18 cellular contexts compared by ENCODE assay signal in genomic region chr12:40559865-40560264, GRCh38.
DNase-seq lines count a peak whose midpoint lies in the region; ATAC-seq lines count a peak whose summit lies in the region.
"Had no signal": no experiment of that assay in that cellular context is flagged by ENCODE, and none has a peak within 500 bp of the region (broad histone marks: within the 10 kb centered on the region; RNA-seq: fewer than 3 reads in every experiment).

No MANE protein-coding gene starts in this region.

- peak; percentile 63 for ATAC-seq in GM18498 (IDR thresholded peaks at IDR 0.05; ENCODE audit: unreplicated experiment)
- peak; percentile 55 for ATAC-seq in GM19372 (IDR thresholded peaks at IDR 0.05; ENCODE audit: low read depth, unreplicated experiment)
- peak; percentile 54 for ATAC-seq in HG02588 (IDR thresholded peaks at IDR 0.05; ENCODE audit: unreplicated experiment)
- ATAC-seq in HG03442 (IDR thresholded peaks at IDR 0.05; ENCODE audit: unreplicated experiment) = peak; percentile 60
- no peak for ATAC-seq in GM19467 (IDR thresholded peaks at IDR 0.05; ENCODE audit: unreplicated experiment)
- ATAC-seq: naive thymus-derived CD4-positive, alpha-beta T cell; psoas muscle had no signal

- no peak for DNase-seq in anterior cingulate cortex (lab: John Stamatoyannopoulos, UW)
- DNase-seq in iPS-NIHi7 (ENCODE audit: extremely low spot score) = no peak
- DNase-seq in stimulated activated CD4-positive, alpha-beta T cell treated with anti-CD3 and anti-CD28 coated beads, Interleukin-15, amount 100 ng/mL, for 24 hours = no peak
- DNase-seq: activated CD4-positive, alpha-beta T cell treated with anti-CD3 and anti-CD28 coated beads for 1 hour; activated gamma-delta T cell treated with Interleukin-2 at 50 U/mL for 16 hours; cortex of kidney; immature natural killer cell; naive thymus-derived CD4-positive, alpha-beta T cell; NCI-H1694; NCI-H446; psoas muscle; SHP77 treated with DMSO at 0.1 percent for 48 hours; spleen had no signal
